In genomic region chr7:56053379-56053778, GRCh38 we compare ENCODE assay signal across 11 cellular contexts. TPM values are rescaled to one million over a fixed set of nuclear protein-coding genes. Genes with fewer than 3 reads are reported as not detected.
DNase-seq lines count a peak whose midpoint lies in the region; ATAC-seq and TF ChIP-seq lines count a peak whose summit lies in the region.
"Had no signal": no experiment of that assay in that cellular context is flagged by ENCODE, and none has a peak within 500 bp of the region (broad histone marks: within the 10 kb centered on the region; RNA-seq: fewer than 3 reads in every experiment).

No MANE protein-coding gene starts in this region.

- H3K9me3 Mint-ChIP-seq in activated T-helper 1 cell treated with anti-CD3 and anti-CD28 coated beads, Interleukin-12 subunit alpha, Interleukin-12 subunit beta, Interleukin-2, Interleukin-4 antibody, amounts not matched to agents 30 ng/mL and 10 ng/mL and 1 ng/mL, durations not matched to agents 14 hours and 24 hours and 36 hours: no peaks in the 10 kb centered on the region

- no peaks in the 10 kb centered on the region for H3K9me3 ChIP-seq in HCT116 (ENCODE audit: control insufficient read depth in 1 of 2, insufficient read depth in 1 of 2, low read depth in 1 of 2, low read length in 2 of 2)

- no peaks in the 10 kb centered on the region for H3K27me3 Mint-ChIP-seq in activated T-helper 1 cell treated with anti-CD3 and anti-CD28 coated beads, Interleukin-12 subunit alpha, Interleukin-12 subunit beta, Interleukin-2, Interleukin-4 antibody, amounts not matched to agents 30 ng/mL and 10 ng/mL and 1 ng/mL, durations not matched to agents 14 hours and 24 hours and 36 hours (ENCODE audit: insufficient read depth)

- H2AFZ ChIP-seq in ACC112 (ENCODE audit: low read length, unreplicated experiment) (no peak overlapping the region), HCT116 (ENCODE audit: low read depth, low read length, poor library complexity, severe bottlenecking) (no peak overlapping the region)

- peak overlapping the region; percentile 97 for H3K9ac ChIP-seq in HCT116 (ENCODE audit: low read length)

- no TSS peak for BruUV-seq in HCT116 (replicated peaks; lab: Mats Ljungman, UMichigan)

- H4K20me1 ChIP-seq in HCT116 (ENCODE audit: insufficient read depth): peaks cover 25% of the 10 kb centered on the region; the same call in 1 of the 2 replicates

- peak overlapping the region; percentile 97 for H3K4me3 Mint-ChIP-seq in activated T-helper 1 cell treated with anti-CD3 and anti-CD28 coated beads, Interleukin-12 subunit alpha, Interleukin-12 subunit beta, Interleukin-2, Interleukin-4 antibody, amounts not matched to agents 30 ng/mL and 10 ng/mL and 1 ng/mL, durations not matched to agents 14 hours and 24 hours and 36 hours

- H3K9me2 ChIP-seq in HCT116 (ENCODE audit: insufficient read depth): no peaks in the 10 kb centered on the region

- H3K27me3 ChIP-seq in ACC112 (ENCODE audit: insufficient read depth, low read length) (no peaks in the 10 kb centered on the region), HCT116 (ENCODE audit: insufficient read depth, low read length) (no peaks in the 10 kb centered on the region)

- TF ChIP-seq CTCF in HCT116 (IDR thresholded peaks at IDR 0.05 in 2 of 3, conservative IDR thresholded peaks at IDR 0.05 in 1 of 3; ENCODE audit: borderline replicate concordance in 1 of 3, insufficient read depth in 1 of 3, low read depth in 2 of 3, low read length in 2 of 3): no peak

- peaks cover 71% of the 10 kb centered on the region for H3K79me2 ChIP-seq in ACC112 (ENCODE audit: control insufficient read depth, insufficient read depth, low read length, unreplicated experiment)
- H3K79me2 ChIP-seq in HCT116 (ENCODE audit: insufficient read depth, low read length): peaks cover 95% of the 10 kb centered on the region

- no peak for DNase-seq in HCT116 (ENCODE audit: low read depth, low spot score)
- no peak for DNase-seq in activated T-helper 1 cell treated with anti-CD3 and anti-CD28 coated beads, Interleukin-12 subunit alpha, Interleukin-12 subunit beta, Interleukin-2, Interleukin-4 antibody, amounts not matched to agents 30 ng/mL and 10 ng/mL and 1 ng/mL, durations not matched to agents 14 hours and 24 hours and 36 hours (ENCODE audit: low spot score)
- peak; percentile 35 for DNase-seq in mesenteric fat pad (ENCODE audit: low spot score)
- no peak for DNase-seq in glomerular visceral epithelial cell (ENCODE audit: extremely low spot score)
- DNase-seq: effector memory CD4-positive, alpha-beta T cell; islet precursor cell; retina had no signal

- CTCF ChIA-PET in HCT116 (lab: Charles Lee): no interaction called here

- H3K4me1 ChIP-seq in ACC112 (ENCODE audit: control insufficient read depth, insufficient read depth, low read length, unreplicated experiment) (peaks cover 30% of the 10 kb centered on the region), HCT116 (ENCODE audit: control insufficient read depth in 1 of 2, insufficient read depth in 2 of 2, low read length in 2 of 2) (peaks cover 19 to 32% of the 10 kb centered on the region in 2 experiments)

- no peak for TF ChIP-seq RAD21 in HCT116 (IDR thresholded peaks at IDR 0.05; ENCODE audit: low read depth)

- H3K4me3 ChIP-seq in ACC112 (ENCODE audit: low read depth, low read length): peak overlapping the region; percentile 93
- H3K4me3 ChIP-seq in HCT116 (replicated peaks in 1 of 2; ENCODE audit: low read depth in 1 of 2, low read length in 2 of 2): peak overlapping the region; percentile 90 to 98; a peak in 3 of 4 replicates

- peaks cover 44% of the 10 kb centered on the region for H3K36me3 Mint-ChIP-seq in activated T-helper 1 cell treated with anti-CD3 and anti-CD28 coated beads, Interleukin-12 subunit alpha, Interleukin-12 subunit beta, Interleukin-2, Interleukin-4 antibody, amounts not matched to agents 30 ng/mL and 10 ng/mL and 1 ng/mL, durations not matched to agents 14 hours and 24 hours and 36 hours (ENCODE audit: low read depth)

- POLR2A ChIA-PET in HCT116 (lab: Charles Lee): interaction anchor here (0.6 to 1.8 kb wide), 3 partner anchors 9 to 37 kb away, joined by 3 to 5 read pairs (median 5); no protein-coding TSS in a partner anchor

- no peak overlapping the region for H3K27ac Mint-ChIP-seq in activated T-helper 1 cell treated with anti-CD3 and anti-CD28 coated beads, Interleukin-12 subunit alpha, Interleukin-12 subunit beta, Interleukin-2, Interleukin-4 antibody, amounts not matched to agents 30 ng/mL and 10 ng/mL and 1 ng/mL, durations not matched to agents 14 hours and 24 hours and 36 hours

- no peak for ATAC-seq in HCT116
- no peak for ATAC-seq in GM18870 (IDR thresholded peaks at IDR 0.05; ENCODE audit: unreplicated experiment)
- no peak for ATAC-seq in GM21360 (IDR thresholded peaks at IDR 0.05; ENCODE audit: unreplicated experiment)
- ATAC-seq in GM19463 (IDR thresholded peaks at IDR 0.05; ENCODE audit: unreplicated experiment): no peak

- H3K4me2 ChIP-seq in HCT116 (ENCODE audit: low read length): peak overlapping the region; percentile 94

- intact Hi-C loops in HCT116 (cut with micrococcal nuclease): no loop called here
- intact Hi-C loops in activated T-helper 1 cell treated with anti-CD3 and anti-CD28 coated beads, Interleukin-12 subunit alpha, Interleukin-12 subunit beta, Interleukin-2, Interleukin-4 antibody, amounts not matched to agents 30 ng/mL and 10 ng/mL and 1 ng/mL, durations not matched to agents 14 hours and 24 hours and 36 hours (cut with micrococcal nuclease): loop anchor here (5.0 kb wide), 3 partner anchors 154 to 521 kb away; partner anchors contain the start of gene VOPP1

- no peak for TF ChIP-seq POLR2A in HCT116 (IDR thresholded peaks at IDR 0.05; ENCODE audit: borderline replicate concordance, extremely low read depth, insufficient read depth, insufficient read length)

- H3K4me1 Mint-ChIP-seq in activated T-helper 1 cell treated with anti-CD3 and anti-CD28 coated beads, Interleukin-12 subunit alpha, Interleukin-12 subunit beta, Interleukin-2, Interleukin-4 antibody, amounts not matched to agents 30 ng/mL and 10 ng/mL and 1 ng/mL, durations not matched to agents 14 hours and 24 hours and 36 hours (ENCODE audit: low read depth): peaks cover 51% of the 10 kb centered on the region

- H3K27ac ChIP-seq in ACC112 (ENCODE audit: low read depth, low read length) (peak overlapping the region; percentile 29; the same call in 1 of the 2 replicates), HCT116 (ENCODE audit: low read depth, low read length) (peak overlapping the region; percentile 25)

- H3K36me3 ChIP-seq in ACC112 (ENCODE audit: insufficient read depth, low read length) (peaks cover 39% of the 10 kb centered on the region), HCT116 (ENCODE audit: control insufficient read depth in 1 of 2, insufficient read depth in 2 of 2, low read length in 2 of 2) (peaks cover 45 to 48% of the 10 kb centered on the region in 2 experiments)

- RAD21 ChIA-PET in HCT116 (lab: Charles Lee; ENCODE audit: low non-redundant PET in 1 of 2, low total read pairs in 2 of 2, uncharacterized antibody in 2 of 2, unreplicated experiment in 2 of 2): no interaction called here

TF ChIP-seq in HCT116, 20 proteins besides CTCF, POLR2A, EP300 and RAD21:
- TF ChIP-seq SP1 (IDR thresholded peaks at IDR 0.05; ENCODE audit: low read depth): no peak

RNA-seq across cellular contexts. Expression of gene CCT6A, which starts 1.8 kb away (rescaled TPM):
- total RNA-seq in HCT116 (2021; ENCODE audit: unreplicated experiment) (257 TPM), mesenteric fat pad (99.8 TPM)
- polyA plus RNA-seq in HCT116 (2012): 215 and 226 TPM in 2 replicates
- total RNA-seq in activated T-helper 1 cell treated with anti-CD3 and anti-CD28 coated beads, Interleukin-12 subunit alpha, Interleukin-12 subunit beta, Interleukin-2, Interleukin-4 antibody, amounts not matched to agents 30 ng/mL and 10 ng/mL and 1 ng/mL, durations not matched to agents 14 hours and 24 hours and 36 hours: 308 TPM in 2 replicates

RNA-seq across cellular contexts. Expression of gene PSPH, which starts 2.1 kb away (rescaled TPM):
- total RNA-seq in HCT116 (2021; ENCODE audit: unreplicated experiment) (50.7 TPM), mesenteric fat pad (7.5 TPM)
- polyA plus RNA-seq in HCT116 (2012): 36.6 and 45.9 TPM in 2 replicates
- 17.3 and 19.3 TPM in 2 replicates for total RNA-seq in activated T-helper 1 cell treated with anti-CD3 and anti-CD28 coated beads, Interleukin-12 subunit alpha, Interleukin-12 subunit beta, Interleukin-2, Interleukin-4 antibody, amounts not matched to agents 30 ng/mL and 10 ng/mL and 1 ng/mL, durations not matched to agents 14 hours and 24 hours and 36 hours

RNA-seq across cellular contexts. Expression of gene SUMF2, which starts 10.7 kb away (rescaled TPM):
- total RNA-seq in HCT116 (2021; ENCODE audit: unreplicated experiment): 173 TPM
- polyA plus RNA-seq in HCT116 (2012): 154 and 174 TPM in 2 replicates
- 157 and 166 TPM in 2 replicates for total RNA-seq in activated T-helper 1 cell treated with anti-CD3 and anti-CD28 coated beads, Interleukin-12 subunit alpha, Interleukin-12 subunit beta, Interleukin-2, Interleukin-4 antibody, amounts not matched to agents 30 ng/mL and 10 ng/mL and 1 ng/mL, durations not matched to agents 14 hours and 24 hours and 36 hours
- total RNA-seq in mesenteric fat pad: 106 TPM

RNA-seq across cellular contexts. Expression of gene PHKG1, which starts 39.4 kb away (rescaled TPM):
- total RNA-seq in HCT116 (2021; ENCODE audit: unreplicated experiment) (1.1 TPM), mesenteric fat pad (2.8 TPM)
- polyA plus RNA-seq in HCT116 (2012): 1.3 and 1.4 TPM in 2 replicates
- 3.4 and 4.3 TPM in 2 replicates for total RNA-seq in activated T-helper 1 cell treated with anti-CD3 and anti-CD28 coated beads, Interleukin-12 subunit alpha, Interleukin-12 subunit beta, Interleukin-2, Interleukin-4 antibody, amounts not matched to agents 30 ng/mL and 10 ng/mL and 1 ng/mL, durations not matched to agents 14 hours and 24 hours and 36 hours

RNA-seq across cellular contexts. Expression of gene CHCHD2, which starts 52.9 kb away (rescaled TPM):
- 510 TPM for total RNA-seq in HCT116 (2021; ENCODE audit: unreplicated experiment)
- 595 and 600 TPM in 2 replicates for polyA plus RNA-seq in HCT116 (2012)
- 613 and 617 TPM in 2 replicates for total RNA-seq in activated T-helper 1 cell treated with anti-CD3 and anti-CD28 coated beads, Interleukin-12 subunit alpha, Interleukin-12 subunit beta, Interleukin-2, Interleukin-4 antibody, amounts not matched to agents 30 ng/mL and 10 ng/mL and 1 ng/mL, durations not matched to agents 14 hours and 24 hours and 36 hours
- total RNA-seq in mesenteric fat pad: 249 TPM
